ENCODE assay signal across 8 cellular contexts in the genomic region with DNA sequence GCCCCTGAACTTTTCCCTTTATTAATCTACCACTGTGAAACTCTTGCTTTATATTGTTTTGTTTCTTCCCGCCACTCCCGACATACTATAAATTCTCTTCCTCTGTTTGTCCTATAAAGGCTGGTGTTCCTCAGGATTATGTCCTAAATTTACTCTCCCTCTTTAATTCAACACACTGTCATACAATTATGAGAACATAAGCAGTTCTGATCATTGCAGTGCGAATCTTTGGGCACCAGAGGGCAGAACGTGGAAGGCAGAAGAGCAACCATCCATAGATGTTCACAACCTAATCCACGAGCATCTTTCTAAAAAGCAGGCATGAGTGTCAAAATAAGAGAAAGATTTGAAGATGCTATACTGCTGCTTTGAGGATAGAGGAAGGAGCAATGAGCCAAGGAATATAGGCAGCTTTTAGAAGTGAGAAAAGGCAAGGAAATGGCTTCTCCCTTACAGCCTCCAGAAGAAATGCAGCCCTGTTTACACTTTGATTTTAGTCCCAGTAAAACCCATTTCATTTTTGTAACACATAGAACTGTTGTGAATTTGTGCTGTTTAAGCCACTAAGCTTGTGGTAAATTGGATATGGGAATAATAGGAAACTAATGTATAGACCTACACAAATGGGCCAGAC.
DNase-seq lines count a peak whose midpoint lies in the region; ATAC-seq and TF ChIP-seq lines count a peak whose summit lies in the region.

No MANE protein-coding gene starts in this region.

- no peaks in the 10 kb centered on the region for H3K9me3 ChIP-seq in SU-DHL-6 (ENCODE audit: insufficient read depth, low read length)

- no peaks in the 10 kb centered on the region for H4K20me1 ChIP-seq in SU-DHL-6 (ENCODE audit: low read depth, low read length)

- no peaks in the 10 kb centered on the region for H3K79me2 ChIP-seq in SU-DHL-6 (ENCODE audit: insufficient read depth, low read length)

- H3K36me3 ChIP-seq in SU-DHL-6 (ENCODE audit: low read length): no peaks in the 10 kb centered on the region

- H3K9ac ChIP-seq in SU-DHL-6 (ENCODE audit: low read length): no peak overlapping the region

- no peak overlapping the region for H3K27ac ChIP-seq in SU-DHL-6 (ENCODE audit: low read depth, low read length)

- H3K27me3 ChIP-seq in SU-DHL-6 (ENCODE audit: low read length): no peaks in the 10 kb centered on the region

- peak overlapping the region; percentile 38 for H2AFZ ChIP-seq in SU-DHL-6 (ENCODE audit: low read depth, low read length, severe bottlenecking)

- H3K4me2 ChIP-seq in SU-DHL-6 (ENCODE audit: low read depth, low read length, poor library complexity, severe bottlenecking): peak overlapping the region; percentile 4

- no peak overlapping the region for H3K4me3 ChIP-seq in SU-DHL-6 (ENCODE audit: insufficient read depth, low read length, poor library complexity, severe bottlenecking)
- H3K4me3 ChIP-seq in fibroblast of the aortic adventitia (ENCODE audit: low read depth, low read length): no peak overlapping the region

- DNase-seq in SHP77 (lab: John Stamatoyannopoulos, UW) (peak; percentile 3 to 19), SHP77 treated with DMSO at 0.1 percent for 48 hours (lab: John Stamatoyannopoulos, UW) (no peak), fibroblast of the aortic adventitia (ENCODE audit: low read depth) (peak; percentile 51), putamen (ENCODE audit: low spot score) (peak; percentile 1)

- H3F3A ChIP-seq in SU-DHL-6 (ENCODE audit: insufficient read depth): no peaks in the 10 kb centered on the region

- ATAC-seq in GM19328 (IDR thresholded peaks at IDR 0.05; ENCODE audit: unreplicated experiment): peak; percentile 70
- ATAC-seq in HG03439 (IDR thresholded peaks at IDR 0.05; ENCODE audit: unreplicated experiment): peak; percentile 67
- no peak for ATAC-seq in HG03095 (IDR thresholded peaks at IDR 0.05; ENCODE audit: unreplicated experiment)

- TF ChIP-seq CTCF in SU-DHL-6 (IDR thresholded peaks at IDR 0.05; ENCODE audit: insufficient read depth, low read length, poor library complexity, severe bottlenecking) (peak; percentile 86), fibroblast of the aortic adventitia (IDR thresholded peaks at IDR 0.05; ENCODE audit: insufficient read depth, low read length) (peak; percentile 85)

- no peaks in the 10 kb centered on the region for H3K9me2 ChIP-seq in SU-DHL-6 (replicated peaks; ENCODE audit: insufficient read depth, low read length)
